In the genomic region with DNA sequence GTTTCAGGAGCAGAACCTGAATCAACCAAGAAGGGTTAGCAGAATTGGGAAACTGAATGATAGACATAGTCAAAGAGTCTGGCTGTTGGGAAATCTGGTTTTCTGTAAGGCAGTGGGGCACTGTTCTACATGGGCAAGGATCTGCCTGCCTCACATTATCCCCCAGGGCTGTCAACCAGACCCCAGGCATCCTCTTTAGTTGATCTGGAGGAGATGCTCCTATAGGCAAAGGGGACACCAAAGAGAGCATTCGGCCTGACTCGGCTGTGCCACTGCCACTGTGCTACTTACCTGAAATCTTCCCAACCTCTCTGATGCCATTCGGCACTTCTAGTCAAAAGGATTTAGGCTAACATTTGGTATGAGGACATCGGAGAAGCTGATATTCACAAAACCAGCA, we compare ENCODE assay signal across 11 cellular contexts. TPM values are rescaled to one million over a fixed set of nuclear protein-coding genes. Genes with fewer than 3 reads are reported as not detected.
DNase-seq lines count a peak whose midpoint lies in the region; ATAC-seq and TF ChIP-seq lines count a peak whose summit lies in the region.
"Had no signal": no experiment of that assay in that cellular context is flagged by ENCODE, and none has a peak within 500 bp of the region (broad histone marks: within the 10 kb centered on the region; RNA-seq: fewer than 3 reads in every experiment).

No MANE protein-coding gene starts in this region.

- H3K4me1 ChIP-seq in CD8-positive, alpha-beta T cell (ENCODE audit: insufficient read depth, low read length), result peaks cover 52% of the 10 kb centered on the region
- H3K4me1 ChIP-seq in OCI-LY1 (ENCODE audit: insufficient read depth, low read length, severe bottlenecking) (peaks cover 74% of the 10 kb centered on the region), trophoblast cell (ENCODE audit: control insufficient read depth in 1 of 2, insufficient read depth in 2 of 2, low read length in 2 of 2) (peaks cover 7 to 9% of the 10 kb centered on the region in 2 experiments)

- H4K20me1 ChIP-seq in OCI-LY1 (ENCODE audit: insufficient read depth, low read length), result no peaks in the 10 kb centered on the region

- H4K91ac ChIP-seq in trophoblast cell (ENCODE audit: low read depth, low read length), result peak overlapping the region; percentile 50

- H3K4me2 ChIP-seq in OCI-LY1 (ENCODE audit: low read length), result no peak overlapping the region
- H3K4me2 ChIP-seq in trophoblast cell (ENCODE audit: low read length), result no peak overlapping the region

- H2BK120ac ChIP-seq in trophoblast cell (ENCODE audit: insufficient read depth, low read length, poor library complexity), result no peak overlapping the region

- no peak overlapping the region for H3K18ac ChIP-seq in trophoblast cell (ENCODE audit: low read length)

- no peaks in the 10 kb centered on the region; the same call in 1 of the 2 replicates for H3K79me2 ChIP-seq in OCI-LY1 (ENCODE audit: insufficient read depth, low read length)
- peaks cover 10% of the 10 kb centered on the region for H3K79me2 ChIP-seq in trophoblast cell (ENCODE audit: control insufficient read depth, insufficient read depth, low read length, poor library complexity)

- peak overlapping the region; percentile 46; the same call in 1 of the 2 replicates for H3K9ac ChIP-seq in OCI-LY1 (ENCODE audit: low read length)
- H3K9ac ChIP-seq in trophoblast cell (ENCODE audit: low read length), result no peak overlapping the region

- ATAC-seq in CD8-positive, alpha-beta T cell, result no peak
- ATAC-seq in GM18861 (IDR thresholded peaks at IDR 0.05; ENCODE audit: unreplicated experiment) (no peak), GM18502 (IDR thresholded peaks at IDR 0.05; ENCODE audit: poor library complexity, unreplicated experiment) (no peak), left colon (no peak)

- H3K9me3 ChIP-seq in CD8-positive, alpha-beta T cell (ENCODE audit: low read length), result no peaks in the 10 kb centered on the region
- H3K9me3 ChIP-seq in OCI-LY1 (ENCODE audit: low read length) (no peaks in the 10 kb centered on the region), trophoblast cell (ENCODE audit: insufficient read depth, low read depth, low read length) (no peaks in the 10 kb centered on the region)
- H3K9me3 ChIP-seq: neutrophil had no signal

- H3K36me3 ChIP-seq in CD8-positive, alpha-beta T cell (ENCODE audit: insufficient read depth, low read length), result peaks cover 43% of the 10 kb centered on the region
- H3K36me3 ChIP-seq in OCI-LY1 (ENCODE audit: insufficient read depth, low read length), result peaks cover 45% of the 10 kb centered on the region; the same call in 1 of the 2 replicates
- H3K36me3 ChIP-seq in trophoblast cell (ENCODE audit: control insufficient read depth in 1 of 2, insufficient read depth in 2 of 2, low read length in 2 of 2), result peaks cover 20 to 47% of the 10 kb centered on the region in 2 experiments

- H2AFZ ChIP-seq in OCI-LY1 (ENCODE audit: low read length) (no peak overlapping the region), trophoblast cell (ENCODE audit: insufficient read depth, low read length, poor library complexity) (no peak overlapping the region)

- intact Hi-C loops in CD8-positive, alpha-beta T cell (cut with DNase I, micrococcal nuclease), result loop anchor here in 1 of 2 experiments (5.0 kb wide), 1 partner anchor 386 kb away; no protein-coding TSS in a partner anchor
- intact Hi-C loops in left colon (cut with DNase I, micrococcal nuclease), result loop anchor here (2.0 to 10.0 kb wide), 5 partner anchors 51 to 528 kb away; a partner anchor contains a TSS

- H4K8ac ChIP-seq in trophoblast cell (ENCODE audit: low read depth, low read length), result peak overlapping the region; percentile 9

- no peaks in the 10 kb centered on the region for H3F3A ChIP-seq in OCI-LY1 (ENCODE audit: insufficient read depth, low read length)

- peak overlapping the region; percentile 18 for H2BK12ac ChIP-seq in trophoblast cell (ENCODE audit: low read length)

- H3K4me3 ChIP-seq in CD8-positive, alpha-beta T cell (ENCODE audit: low read depth, low read length), result no peak overlapping the region
- H3K4me3 ChIP-seq in OCI-LY1 (ENCODE audit: low read depth, low read length, poor library complexity, severe bottlenecking), result no peak overlapping the region
- H3K4me3 ChIP-seq in coronary artery, result no peak overlapping the region
- H3K4me3 ChIP-seq in trophoblast cell (ENCODE audit: low read depth, low read length), result no peak overlapping the region

- H3K27me3 ChIP-seq in CD8-positive, alpha-beta T cell (ENCODE audit: insufficient read depth, low read length), result no peaks in the 10 kb centered on the region
- H3K27me3 ChIP-seq in OCI-LY1 (ENCODE audit: insufficient read depth, low read length) (no peaks in the 10 kb centered on the region), trophoblast cell (ENCODE audit: insufficient read depth, low read length) (no peaks in the 10 kb centered on the region)
- H3K27me3 ChIP-seq: neutrophil had no signal

- H3K27me3 Mint-ChIP-seq in CD8-positive, alpha-beta T cell (ENCODE audit: low read depth), result no peaks in the 10 kb centered on the region

- WGBS in trophoblast cell (ENCODE audit: extremely low coverage, insufficient coverage, insufficient read length), result no CpG with 5 or more reads among the region's 4 CpGs

- no peaks in the 10 kb centered on the region for H3K9me2 ChIP-seq in OCI-LY1 (ENCODE audit: low read depth, low read length)

- peak overlapping the region; percentile 97 for H3K27ac Mint-ChIP-seq in CD8-positive, alpha-beta T cell
- H3K27ac Mint-ChIP-seq: activated T-helper 2 cell treated with anti-CD3 and anti-CD28 coated beads, Interferon-gamma antibody, Interleukin-2, Interleukin-4, amounts not matched to agents 10 μg/mL and 5 μg/mL and 100 μg/mL, durations not matched to agents 14 hours and 24 hours and 36 hours had no signal

- H3K4me3 Mint-ChIP-seq in CD8-positive, alpha-beta T cell, result no peak overlapping the region

- H3K4me1 Mint-ChIP-seq in CD8-positive, alpha-beta T cell (ENCODE audit: low read depth), result peaks cover 67% of the 10 kb centered on the region

- no peak for DNase-seq in CD8-positive, alpha-beta T cell
- no peak for DNase-seq in coronary artery (ENCODE audit: low spot score)
- no peak for DNase-seq in trophoblast cell
- DNase-seq in left colon, result no peak
- no peak for DNase-seq in iPS-NIHi11 (ENCODE audit: low spot score)
- DNase-seq: NCI-H524 treated with DMSO at 0.1 percent for 48 hours had no signal

- no peak overlapping the region for H3K4ac ChIP-seq in trophoblast cell (ENCODE audit: low read depth, low read length)

- H3K23ac ChIP-seq in trophoblast cell (ENCODE audit: low read length), result no peak overlapping the region

- POLR2A ChIA-PET in CD8-positive, alpha-beta T cell (lab: Charles Lee), result interaction anchor here (1.2 to 8.6 kb wide), 2 partner anchors 53 to 68 kb away, joined by 6 to 105 read pairs; a partner anchor contains a TSS

- H3K79me1 ChIP-seq in trophoblast cell (ENCODE audit: low read length), result peaks cover 29% of the 10 kb centered on the region

- no peaks in the 10 kb centered on the region for H3K9me3 Mint-ChIP-seq in CD8-positive, alpha-beta T cell
- H3K9me3 Mint-ChIP-seq: activated T-helper 2 cell treated with anti-CD3 and anti-CD28 coated beads, Interferon-gamma antibody, Interleukin-2, Interleukin-4, amounts not matched to agents 10 μg/mL and 5 μg/mL and 100 μg/mL, durations not matched to agents 14 hours and 24 hours and 36 hours had no signal

- no peak overlapping the region for H2BK5ac ChIP-seq in trophoblast cell (ENCODE audit: low read depth, low read length, poor library complexity)

- CTCF ChIA-PET in CD8-positive, alpha-beta T cell (lab: Charles Lee), result interaction anchor here (0.6 to 15.7 kb wide), 7 partner anchors 11 to 236 kb away, joined by 3 to 353 read pairs (median 75); a partner anchor contains a TSS

- no peak overlapping the region for H4K12ac ChIP-seq in trophoblast cell (ENCODE audit: low read depth, low read length)

- peak overlapping the region; percentile 18 for H2AK5ac ChIP-seq in trophoblast cell (ENCODE audit: low read length)

- no peak for TF ChIP-seq CTCF in CD8-positive, alpha-beta T cell (IDR thresholded peaks at IDR 0.05)
- TF ChIP-seq CTCF in OCI-LY1 (IDR thresholded peaks at IDR 0.05; ENCODE audit: low read length) (no peak), coronary artery (IDR thresholded peaks at IDR 0.05) (no peak)

- peaks cover 70% of the 10 kb centered on the region for H3K36me3 Mint-ChIP-seq in CD8-positive, alpha-beta T cell

- no peak overlapping the region for H3K27ac ChIP-seq in CD8-positive, alpha-beta T cell (ENCODE audit: low read depth, low read length)
- H3K27ac ChIP-seq in OCI-LY1 (ENCODE audit: low read depth, low read length, poor library complexity, severe bottlenecking) (peak overlapping the region; percentile 74), coronary artery (peak overlapping the region; percentile 29 to 60), trophoblast cell (ENCODE audit: low read depth, low read length) (peak overlapping the region; percentile 31)

- H3K14ac ChIP-seq in trophoblast cell (ENCODE audit: low read length), result peak overlapping the region; percentile 42

RNA-seq across cellular contexts. Expression of a gene that starts 4.1 kb away (rescaled TPM):
- 100 to 1,000 TPM; 254 to 260 TPM for total RNA-seq in CD8-positive, alpha-beta T cell
- polyA plus RNA-seq in trophoblast cell (2013), result 154 and 158 TPM in 2 replicates
- 10 to 100 TPM; 87.2 to 97.3 TPM for total RNA-seq in left colon

RNA-seq across cellular contexts. Expression of a gene that starts 5.5 kb away (rescaled TPM):
- 100 to 1,000 TPM in 1 of 2 experiments, 10 to 100 TPM in 1; 95.3 to 109 TPM for total RNA-seq in CD8-positive, alpha-beta T cell
- polyA plus RNA-seq in trophoblast cell (2013), result 32.5 and 34.0 TPM in 2 replicates
- total RNA-seq in left colon, result 10 to 100 TPM; 43.9 to 47.9 TPM

RNA-seq across cellular contexts. Expression of a gene that starts 31.4 kb away (rescaled TPM):
- 1 to 10 TPM; 1.2 to 1.9 TPM for total RNA-seq in CD8-positive, alpha-beta T cell
- 16.8 and 19.9 TPM in 2 replicates for polyA plus RNA-seq in trophoblast cell (2013)
- 1 to 10 TPM; 3.6 to 8.0 TPM for total RNA-seq in left colon
- total RNA-seq: activated T-helper 2 cell treated with anti-CD3 and anti-CD28 coated beads, Interferon-gamma antibody, Interleukin-2, Interleukin-4, amounts not matched to agents 10 μg/mL and 5 μg/mL and 100 μg/mL, durations not matched to agents 14 hours and 24 hours and 36 hours had no signal

RNA-seq across cellular contexts. Expression of a gene that starts 51.4 kb away (rescaled TPM):
- 1 to 10 TPM; 4.2 to 4.3 TPM for total RNA-seq in CD8-positive, alpha-beta T cell
- 4.6 TPM in 2 replicates for polyA plus RNA-seq in trophoblast cell (2013)
- 1 to 10 TPM; 4.6 to 5.3 TPM for total RNA-seq in left colon
